1 cellular context compared by ENCODE assay signal in genomic region chr4:39353478-39354177, GRCh38.
A peak's percentile ranks its signal among the peaks of the same experiment; 100 is the strongest.
TF ChIP-seq lines count a peak whose summit lies in the region.

No MANE protein-coding gene starts in this region.

TF ChIP-seq in GM12878, 131 proteins besides CTCF, POLR2A, EP300 and RAD21 (continued from another document):
- peak; percentile 79 for TF ChIP-seq CBFB (IDR thresholded peaks at IDR 0.05; ENCODE audit: low read depth)
- peak; percentile 94 for TF ChIP-seq NFIC (IDR thresholded peaks at IDR 0.05; ENCODE audit: low read depth, low read length)
- no peak; the same call in 1 of the 2 replicates for TF ChIP-seq PAX8 (IDR thresholded peaks at IDR 0.05)
- no peak for TF ChIP-seq ZZZ3 (IDR thresholded peaks at IDR 0.05; ENCODE audit: control insufficient read depth, insufficient read length, low read depth)
- TF ChIP-seq SKIL (IDR thresholded peaks at IDR 0.05; ENCODE audit: low read depth, poor library complexity, severe bottlenecking) = peak; percentile 96
- TF ChIP-seq MEF2A (IDR thresholded peaks at IDR 0.05; ENCODE audit: insufficient read depth, low read depth, low read length) = peak; percentile 62; the same call in 1 of the 2 replicates
- TF ChIP-seq TCF7 (IDR thresholded peaks at IDR 0.05; ENCODE audit: borderline replicate concordance) = 0 out of 2 replicates have a peak, but pooled peaks have one; percentile 56
- TF ChIP-seq FOXM1 (IDR thresholded peaks at IDR 0.05; ENCODE audit: low read depth, low read length) = peak; percentile 78; the same call in 1 of the 2 replicates
- no peak for TF ChIP-seq SUPT20H (IDR thresholded peaks at IDR 0.05; ENCODE audit: borderline replicate concordance, control insufficient read depth, low read depth, low read length)
